ENCODE assay signal across 8 cellular contexts in genomic region chr2:219160186-219161017, GRCh38.
DNase-seq lines count a peak whose midpoint lies in the region; ATAC-seq and TF ChIP-seq lines count a peak whose summit lies in the region.

A gene with protein sequence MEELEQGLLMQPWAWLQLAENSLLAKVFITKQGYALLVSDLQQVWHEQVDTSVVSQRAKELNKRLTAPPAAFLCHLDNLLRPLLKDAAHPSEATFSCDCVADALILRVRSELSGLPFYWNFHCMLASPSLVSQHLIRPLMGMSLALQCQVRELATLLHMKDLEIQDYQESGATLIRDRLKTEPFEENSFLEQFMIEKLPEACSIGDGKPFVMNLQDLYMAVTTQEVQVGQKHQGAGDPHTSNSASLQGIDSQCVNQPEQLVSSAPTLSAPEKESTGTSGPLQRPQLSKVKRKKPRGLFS (minus strand): TSS chr2:219160815. CDS start chr2:219158362, 2,453 bp downstream.

- ATAC-seq in HG03196 (IDR thresholded peaks at IDR 0.05; ENCODE audit: unreplicated experiment): peak; percentile 83
- ATAC-seq in activated CD4-positive, CD25-positive, alpha-beta regulatory T cell treated with anti-CD3 and anti-CD28 coated beads, Interleukin-2, amount 50 U/mL, for 24 hours: peak; percentile 89 to 90

- TF ChIP-seq POLR2A in GM18951 (IDR thresholded peaks at IDR 0.05; ENCODE audit: extremely low read depth, insufficient read depth, insufficient read length): peak; percentile 89

- peak; percentile 92 for DNase-seq in AG10803 (ENCODE audit: low read depth)
- DNase-seq in NCI-H446 (lab: John Stamatoyannopoulos, UW): peak; percentile 81 to 92
- peak; percentile 71 to 82 for DNase-seq in cerebellar nuclear complex (lab: John Stamatoyannopoulos, UW)
- DNase-seq in kidney glomerular epithelial cell (lab: John Stamatoyannopoulos, UW): peak; percentile 88
- peak; percentile 82 to 92 for DNase-seq in stimulated activated CD4-positive, alpha-beta T cell treated with anti-CD3 and anti-CD28 coated beads, Interleukin-1b, Interleukin-23, amount 100 ng/mL, for 1 hour (ENCODE audit: low read depth in 2 of 2)

- peak within 1 kb of the TSS; percentile 85 for H3K4me3 ChIP-seq in AG10803 (ENCODE audit: low read length)

- in situ Hi-C loops in GM18951 (cut with MboI; ENCODE audit: low sequenced_read_pairs, unreplicated experiment): loop anchor here (5.0 kb wide), 1 partner anchor 52 kb away; no protein-coding TSS in a partner anchor

- TF ChIP-seq CTCF in AG10803 (conservative IDR thresholded peaks at IDR 0.05; ENCODE audit: low read length): peak; percentile 90

Comparison
In these comparisons a context has a peak if more than half of its experiments do, and no peak if none do; other contexts are left out.
1. Peak in every context shown above with its lines: DNase-seq, ATAC-seq and H3K4me3 ChIP-seq.